ENCODE assay signal across 1 cellular context in the genomic region with DNA sequence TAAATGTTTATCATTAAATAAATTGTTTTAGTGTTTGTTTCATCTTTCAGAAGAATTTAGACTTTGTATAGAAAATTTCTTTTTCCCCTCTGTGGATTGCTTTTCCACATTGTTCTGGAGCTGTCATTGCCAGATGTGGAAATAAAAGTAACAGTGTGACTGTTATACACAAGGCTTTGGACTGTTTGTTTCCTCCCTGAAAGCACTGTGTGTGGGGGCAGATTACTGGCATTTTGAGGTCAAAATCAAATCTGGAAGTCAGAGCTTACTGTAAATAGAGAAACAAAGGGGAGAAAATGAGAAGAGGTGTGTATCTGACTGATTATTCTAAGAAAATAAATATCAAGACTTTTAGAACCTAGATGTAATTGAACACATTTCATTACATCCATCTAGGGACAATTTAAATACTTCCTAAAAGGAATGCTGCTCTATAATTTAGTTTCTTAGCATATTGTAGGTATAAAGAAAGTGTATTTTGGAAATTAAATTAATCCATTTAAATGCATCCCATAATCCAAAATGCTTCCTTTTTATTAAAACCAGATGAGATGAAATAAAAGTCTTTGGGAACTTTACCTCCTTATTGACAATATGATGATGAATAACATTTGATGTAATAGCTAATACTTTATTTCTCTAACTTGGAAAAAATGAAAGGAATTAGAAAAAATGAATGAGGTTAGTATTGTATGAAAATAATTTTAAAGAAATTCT.
TF ChIP-seq lines count a peak whose summit lies in the region.

No MANE protein-coding gene starts in this region.

TF ChIP-seq in SK-N-SH treated with all-trans-retinoic acid at 6 μM for 48 hours, 23 proteins besides CTCF, POLR2A, EP300 and RAD21 (continued from another document):
- TF ChIP-seq, protein P1, sequence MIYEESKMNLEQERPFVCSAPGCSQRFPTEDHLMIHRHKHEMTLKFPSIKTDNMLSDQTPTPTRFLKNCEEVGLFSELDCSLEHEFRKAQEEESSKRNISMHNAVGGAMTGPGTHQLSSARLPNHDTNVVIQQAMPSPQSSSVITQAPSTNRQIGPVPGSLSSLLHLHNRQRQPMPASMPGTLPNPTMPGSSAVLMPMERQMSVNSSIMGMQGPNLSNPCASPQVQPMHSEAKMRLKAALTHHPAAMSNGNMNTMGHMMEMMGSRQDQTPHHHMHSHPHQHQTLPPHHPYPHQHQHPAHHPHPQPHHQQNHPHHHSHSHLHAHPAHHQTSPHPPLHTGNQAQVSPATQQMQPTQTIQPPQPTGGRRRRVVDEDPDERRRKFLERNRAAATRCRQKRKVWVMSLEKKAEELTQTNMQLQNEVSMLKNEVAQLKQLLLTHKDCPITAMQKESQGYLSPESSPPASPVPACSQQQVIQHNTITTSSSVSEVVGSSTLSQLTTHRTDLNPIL (CRISPR knock-in tag; IDR thresholded peaks at IDR 0.05; ENCODE audit: low read depth): no peak
- TF ChIP-seq ZNF565 (CRISPR knock-in tag; conservative IDR thresholded peaks at IDR 0.05; ENCODE audit: low read depth): no peak
